9 cellular contexts compared by ENCODE assay signal in genomic region chr10:15452545-15452944, GRCh38.
"Had no signal": no experiment of that assay in that cellular context is flagged by ENCODE, and none has a peak within 500 bp of the region (broad histone marks: within the 10 kb centered on the region; RNA-seq: fewer than 3 reads in every experiment).

No MANE protein-coding gene starts in this region.

- DNase-seq: GM23248, GOT3, H7, KG1 had no signal

- H3K27ac Mint-ChIP-seq: IgD-negative memory B cell had no signal

- H3K9me3 ChIP-seq: HAP-1 had no signal

- H3K4me1 ChIP-seq: HAP-1 had no signal

- ATAC-seq: HCT116, HepG2 had no signal

- H3K4me3 Mint-ChIP-seq: IgD-negative memory B cell had no signal

- FAIRE-seq: HepG2 had no signal

- H3K4me1 Mint-ChIP-seq: IgD-negative memory B cell had no signal

- H3K27ac ChIP-seq: GM23248, HL-60 had no signal

- H3K36me3 Mint-ChIP-seq: IgD-negative memory B cell had no signal

- H3K4me3 ChIP-seq: GM23248, HAP-1 had no signal

- H2AFZ ChIP-seq: GM23248 had no signal

- H3K9ac ChIP-seq: GM23248 had no signal

- H3K36me3 ChIP-seq: HAP-1 had no signal
